ENCODE assay signal across 15 cellular contexts in the genomic region with DNA sequence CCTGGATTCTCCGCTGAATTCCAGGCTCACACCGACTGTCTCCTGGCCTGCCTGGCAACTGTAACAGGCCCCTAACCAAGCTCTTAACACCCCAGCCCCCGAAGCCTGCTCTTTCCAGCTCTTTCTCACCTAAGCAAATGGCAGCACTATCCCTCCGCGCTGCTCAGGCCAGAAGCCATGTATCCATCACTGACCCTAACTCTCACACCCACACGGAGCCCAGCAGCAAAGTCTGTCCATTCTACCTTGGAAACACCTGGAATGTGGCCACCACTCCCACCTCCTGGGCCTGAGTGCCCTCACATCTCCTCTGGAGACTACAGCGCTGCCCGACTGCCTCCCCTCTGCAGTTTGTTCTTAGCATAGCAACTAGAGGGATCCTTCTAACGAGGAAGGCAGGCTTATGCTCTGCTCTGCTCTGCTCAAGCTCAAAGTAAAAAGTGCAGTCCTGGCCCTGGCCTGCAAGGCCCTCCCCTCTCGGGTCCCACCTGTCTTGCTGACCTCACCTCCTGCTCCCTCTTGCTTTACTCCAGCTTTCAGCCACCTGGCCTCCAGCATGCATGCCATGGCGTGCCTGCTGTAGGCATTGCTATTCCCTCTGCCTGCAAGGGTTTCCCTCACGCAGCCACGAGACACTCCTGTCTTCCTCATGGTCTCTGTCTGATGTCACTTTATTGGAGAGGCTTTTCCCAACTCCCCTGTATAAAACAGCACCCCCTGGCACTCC. TPM values are rescaled to one million over a fixed set of nuclear protein-coding genes. Genes with fewer than 3 reads are reported as not detected.
DNase-seq lines count a peak whose midpoint lies in the region; ATAC-seq, FAIRE-seq and TF ChIP-seq lines count a peak whose summit lies in the region.
"Had no signal": no experiment of that assay in that cellular context is flagged by ENCODE, and none has a peak within 500 bp of the region (broad histone marks: within the 10 kb centered on the region; RNA-seq: fewer than 3 reads in every experiment).

No MANE protein-coding gene starts in this region.

- H3K14ac ChIP-seq in H9 (ENCODE audit: insufficient read depth, low read length): no peak overlapping the region

- no peaks in the 10 kb centered on the region for H3K9me3 ChIP-seq in H9 (ENCODE audit: control insufficient read depth, low read depth, low read length)
- H3K9me3 ChIP-seq in adrenal gland (replicated peaks in 1 of 3): no peaks in the 10 kb centered on the region
- no peaks in the 10 kb centered on the region for H3K9me3 ChIP-seq in pancreas
- H3K9me3 ChIP-seq: gastrocnemius medialis had no signal

- no peaks in the 10 kb centered on the region for H3K79me2 ChIP-seq in H9 (ENCODE audit: insufficient read depth, low read length)

- no peak overlapping the region for H4K8ac ChIP-seq in H9 (replicated peaks; ENCODE audit: insufficient read length, low read depth, low read length)

- no peak overlapping the region for H4K5ac ChIP-seq in H9 (ENCODE audit: insufficient read length, low read depth, low read length)

- H3K27me3 Mint-ChIP-seq in H9 (ENCODE audit: low read depth): peaks cover 2% of the 10 kb centered on the region; the same call in 1 of the 2 replicates

- no peak overlapping the region for H3K4me2 ChIP-seq in H9 (ENCODE audit: insufficient read depth, insufficient read length, low read length)

- H3T11ph ChIP-seq in H9 (ENCODE audit: low read length): no peak overlapping the region

- no peaks in the 10 kb centered on the region for H4K20me1 ChIP-seq in H9 (ENCODE audit: control insufficient read depth, insufficient read depth, insufficient read length)

- no peak overlapping the region for H3K56ac ChIP-seq in H9 (ENCODE audit: insufficient read length, low read depth, low read length)

- ATAC-seq in pancreas: no peak
- ATAC-seq in HG03457 (IDR thresholded peaks at IDR 0.05; ENCODE audit: unreplicated experiment): no peak
- ATAC-seq: activated CD8-positive, alpha-beta T cell treated with anti-CD3 and anti-CD28 coated beads for 36 hours; gastrocnemius medialis; left ventricle myocardium superior; stimulated activated memory B cell treated with anti-CD40 and anti-IgM and Interleukin-4, amounts not matched to agents 10 μg/mL and 1 μg/mL and 100 μg/mL, for 72 hours had no signal

- intact Hi-C loops in adrenal gland (cut with DNase I) (loop anchor here (5.0 to 10.0 kb wide), 4 partner anchors 50 to 370 kb away; no protein-coding TSS in a partner anchor), pancreas (cut with DNase I) (loop anchor here in 2 of 3 donors (5.0 to 10.0 kb wide), 2 partner anchors 80 to 83 kb away; no protein-coding TSS in a partner anchor)

- H3K18ac ChIP-seq in H9 (ENCODE audit: insufficient read length, low read depth, low read length): no peak overlapping the region

- no peaks in the 10 kb centered on the region for H3K27me3 ChIP-seq in H9 (ENCODE audit: insufficient read depth, low read length)
- H3K27me3 ChIP-seq in adrenal gland: no peaks in the 10 kb centered on the region
- H3K27me3 ChIP-seq in pancreas: no peaks in the 10 kb centered on the region
- H3K27me3 ChIP-seq: dorsolateral prefrontal cortex, gastrocnemius medialis had no signal

- H2BK20ac ChIP-seq in H9 (ENCODE audit: low read depth, low read length, poor library complexity, severe bottlenecking): no peak overlapping the region

- H3K79me1 ChIP-seq in H9 (ENCODE audit: insufficient read depth, low read depth, low read length, poor library complexity, severe bottlenecking): no peaks in the 10 kb centered on the region

- H3K4me3 Mint-ChIP-seq in H9: peak overlapping the region in 1 of 2 experiments; percentile 25; a peak in 3 of 5 replicates
- H3K4me3 Mint-ChIP-seq: activated CD8-positive, alpha-beta T cell treated with anti-CD3 and anti-CD28 coated beads for 36 hours; stimulated activated memory B cell treated with anti-CD40 and anti-IgM and Interleukin-4, amounts not matched to agents 10 μg/mL and 1 μg/mL and 100 μg/mL, for 72 hours had no signal

- no peaks in the 10 kb centered on the region for H3K9me3 Mint-ChIP-seq in H9
- H3K9me3 Mint-ChIP-seq: activated CD8-positive, alpha-beta T cell treated with anti-CD3 and anti-CD28 coated beads for 36 hours; CD4-positive, CD25-positive, alpha-beta regulatory T cell; stimulated activated memory B cell treated with anti-CD40 and anti-IgM and Interleukin-4, amounts not matched to agents 10 μg/mL and 1 μg/mL and 100 μg/mL, for 72 hours had no signal

- no peak overlapping the region for H2BK120ac ChIP-seq in H9 (ENCODE audit: low read depth, low read length, poor library complexity, severe bottlenecking)

- H3K36me3 ChIP-seq in adrenal gland (replicated peaks in 1 of 2): no peaks in the 10 kb centered on the region
- no peaks in the 10 kb centered on the region for H3K36me3 ChIP-seq in pancreas
- H3K36me3 ChIP-seq: gastrocnemius medialis had no signal

- no peak overlapping the region for H2BK12ac ChIP-seq in H9 (ENCODE audit: insufficient read length, low read depth, low read length)

- no peak overlapping the region for H2BK15ac ChIP-seq in H9 (ENCODE audit: low read depth, low read length)

- no peak overlapping the region for H3K4me3 ChIP-seq in adrenal gland
- H3K4me3 ChIP-seq in pancreas: no peak overlapping the region
- H3K4me3 ChIP-seq: dorsolateral prefrontal cortex, gastrocnemius medialis had no signal

- H3K23ac ChIP-seq in H9 (ENCODE audit: insufficient read length, low read depth, low read length): no peak overlapping the region

- peaks cover 38 to 42% of the 10 kb centered on the region in 2 experiments for H3K4me1 Mint-ChIP-seq in H9

- H3K27ac ChIP-seq in H9 (ENCODE audit: insufficient read length, low read depth, low read length) (no peak overlapping the region), adrenal gland (no peak overlapping the region), pancreas (no peak overlapping the region)
- H3K27ac ChIP-seq: gastrocnemius medialis had no signal

- H3K36me3 Mint-ChIP-seq in H9 (ENCODE audit: insufficient read depth in 1 of 3, low read depth in 3 of 3): no peaks in the 10 kb centered on the region
- H3K36me3 Mint-ChIP-seq: CD4-positive, CD25-positive, alpha-beta regulatory T cell had no signal

- peak; percentile 57 for TF ChIP-seq CTCF in H9 (conservative IDR thresholded peaks at IDR 0.05)
- TF ChIP-seq CTCF in adrenal gland (IDR thresholded peaks at IDR 0.05): no peak
- TF ChIP-seq CTCF in pancreas (IDR thresholded peaks at IDR 0.05): no peak

- no peak overlapping the region for H3K9ac ChIP-seq in H9 (ENCODE audit: extremely low read depth, insufficient read length, low read length)

- no peak for TF ChIP-seq POLR2A in adrenal gland (IDR thresholded peaks at IDR 0.05)

- no peak overlapping the region for H4K91ac ChIP-seq in H9 (ENCODE audit: insufficient read length, low read depth, low read length)

- no peaks in the 10 kb centered on the region for H3K23me2 ChIP-seq in H9 (ENCODE audit: insufficient read length, low read depth, low read length, poor library complexity, severe bottlenecking)

- H3K27ac Mint-ChIP-seq in H9: peak overlapping the region; percentile 59 to 84 (median 78); a peak in 6 of 7 replicates
- H3K27ac Mint-ChIP-seq: activated CD8-positive, alpha-beta T cell treated with anti-CD3 and anti-CD28 coated beads for 36 hours; CD4-positive, CD25-positive, alpha-beta regulatory T cell; stimulated activated memory B cell treated with anti-CD40 and anti-IgM and Interleukin-4, amounts not matched to agents 10 μg/mL and 1 μg/mL and 100 μg/mL, for 72 hours had no signal

- H3K4me1 ChIP-seq in H9 (ENCODE audit: insufficient read depth, low read length): no peaks in the 10 kb centered on the region; the same call in 1 of the 2 replicates
- H3K4me1 ChIP-seq in adrenal gland (replicated peaks in 1 of 2): peaks cover 0 to 18% of the 10 kb centered on the region in 2 donors
- peaks cover 0 to under 1% (median 0%) of the 10 kb centered on the region in 3 donors for H3K4me1 ChIP-seq in pancreas

- no peak overlapping the region for H2AK5ac ChIP-seq in H9 (ENCODE audit: insufficient read length, low read length)

- DNase-seq in AG20443 (ENCODE audit: low spot score): peak; percentile 3
- peak; percentile 77 for DNase-seq in H9
- DNase-seq in adrenal gland: peak in 4 of 7 donors; percentile 12 to 49 (median 16)
- peak; percentile 66 for DNase-seq in left kidney (ENCODE audit: low read depth, low spot score)
- DNase-seq in GOT3 (lab: John Stamatoyannopoulos, UW): no peak
- DNase-seq in pancreas: no peak
- no peak for DNase-seq in DMS79 treated with DMSO at 0.1 percent for 48 hours (lab: John Stamatoyannopoulos, UW)
- DNase-seq: activated CD8-positive, alpha-beta T cell treated with anti-CD3 and anti-CD28 coated beads for 36 hours; CD4-positive, CD25-positive, alpha-beta regulatory T cell; gastrocnemius medialis; left ventricle myocardium superior; NK-92 treated with Interleukin-12 subunit alpha and Interleukin-12 subunit beta, amount 100 ng/mL, for 24 hours had no signal

- H2AFZ ChIP-seq in H9 (ENCODE audit: low read length): no peak overlapping the region

- no CpG with 5 or more reads among the region's 13 CpGs for WGBS in H9 (ENCODE audit: extremely low coverage, insufficient read length, low lambda C conversion rate)
- 85 to 90% (median 89%) methylated on average over 13 of the region's 13 CpGs for WGBS in adrenal gland, 4 donors
- 71 to 81% methylated on average over 13 of the region's 13 CpGs for WGBS in pancreas, 2 donors

- no peak overlapping the region for H2BK5ac ChIP-seq in H9 (ENCODE audit: insufficient read length, low read length)

- no peak overlapping the region; the same call in 1 of the 2 replicates for H3K4ac ChIP-seq in H9 (ENCODE audit: low read depth, low read length)

- FAIRE-seq in pancreas (lab: Jason Lieb, UNC): no peak

RNA-seq across cellular contexts. Expression of a gene that starts 27.2 kb away (rescaled TPM):
- total RNA-seq in H9 (2021) (77.9 and 83.3 TPM in 2 replicates), adrenal gland (10 to 100 TPM; 25.2 to 57.7 (median 43.8) TPM), pancreas (10 to 100 TPM in 5 of 6 donors, 1 to 10 TPM in 1; 7.7 to 25.4 (median 16.3) TPM)
- polyA plus RNA-seq in adrenal gland (10 to 100 TPM in 1 of 3 donors, 1 to 10 TPM in 2; 7.0 to 35.7 (median 9.3) TPM), pancreas (1 to 10 TPM; 3.5 to 7.9 TPM)

Comparison
In these comparisons a context has a peak if more than half of its experiments do, and no peak if none do; other contexts are left out.
1. DNase-seq: peak in AG20443 (single experiment), H9 (single experiment), adrenal gland (4 of 7) and left kidney (single experiment); none in GOT3 (single experiment), pancreas (0 of 6) and DMS79 treated with DMSO at 0.1 percent for 48 hours (single experiment).